ENCODE assay signal across 32 cellular contexts in the genomic region with DNA sequence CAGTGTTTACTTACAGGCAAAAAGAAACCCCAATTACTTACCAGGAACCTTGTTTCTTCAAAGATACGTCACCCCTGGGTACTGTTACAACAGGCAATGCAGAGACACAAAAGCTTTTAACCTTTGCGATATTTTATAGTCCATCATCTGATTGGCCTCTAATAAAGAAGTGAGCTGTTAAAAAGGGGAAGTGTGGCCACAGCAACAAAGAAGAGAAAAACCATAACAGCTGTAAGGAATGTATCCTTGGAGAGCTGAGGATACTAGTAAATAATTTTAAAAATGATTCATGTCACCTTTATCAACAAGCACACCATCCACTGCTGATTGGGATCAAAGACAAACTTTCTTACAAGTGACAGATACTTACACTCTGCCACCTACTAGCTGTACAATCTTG. TPM values are rescaled to one million over a fixed set of nuclear protein-coding genes. Genes with fewer than 3 reads are reported as not detected.
"Had no signal": no experiment of that assay in that cellular context is flagged by ENCODE, and none has a peak within 500 bp of the region (broad histone marks: within the 10 kb centered on the region; RNA-seq: fewer than 3 reads in every experiment).

No MANE protein-coding gene starts in this region.

- DNase-seq: activated CD4-positive, alpha-beta T cell treated with anti-CD3 and anti-CD28 coated beads, Interleukin-2, amount 10 ng/mL, durations not matched to agents 24 days and 14 days; activated CD4-positive, alpha-beta T cell treated with anti-CD3 and anti-CD28 coated beads, Interleukin-2, amount 50 U/mL, for 4 hours; activated CD8-positive, alpha-beta T cell treated with anti-CD3 and anti-CD28 coated beads for 36 hours; activated effector memory CD4-positive, alpha-beta T cell treated with anti-CD3 and anti-CD28 coated beads, Interleukin-2, amount 50 U/mL, for 16 hours; activated naive CD4-positive, alpha-beta T cell; activated naive CD4-positive, alpha-beta T cell treated with anti-CD3 and anti-CD28 coated beads, Interleukin-2, amount 50 U/mL, for 16 hours; activated naive CD8-positive, alpha-beta T cell treated with anti-CD3 and anti-CD28 coated beads for 36 hours; activated T-cell treated with anti-CD3 and anti-CD28 coated beads, Interleukin-2, amount 50 U/mL, for 1 hour; activated T-cell treated with anti-CD3 and anti-CD28 coated beads, Interleukin-2, amount 50 U/mL, for 72 hours; amniotic stem cell; aorta; brain microvascular endothelial cell; central memory CD4-positive, alpha-beta T cell; MM.1S; NCI-H1092; NCI-H187 treated with DMSO at 0.1 percent for 48 hours; NCI-H2081 treated with DMSO at 0.1 percent for 48 hours; NCI-H226; NCI-H526; NCI-H748 treated with DMSO at 0.1 percent for 48 hours; NK-92 treated with Interleukin-12 subunit alpha and Interleukin-12 subunit beta, amount 100 ng/mL, for 24 hours; PC-9; SIG-M5; SW 1271; T-helper 1 cell; T-helper 2 cell; T-helper 9 cell had no signal

- FAIRE-seq: colon, RCC 7860 had no signal

- ATAC-seq: activated CD8-positive, alpha-beta T cell treated with anti-CD3 and anti-CD28 coated beads for 36 hours; activated T-cell treated with anti-CD3 and anti-CD28 coated beads, Interleukin-2, amount 50 U/mL, for 72 hours; activated T-helper 17 cell treated with anti-CD3 and anti-CD28 coated beads, Interleukin-2, amount 50 U/mL, for 72 hours; Right ventricle myocardium inferior; SK-N-SH treated with all-trans-retinoic acid at 6 μM for 48 hours had no signal

RNA-seq across cellular contexts. Expression of a gene that starts 52.1 kb away (rescaled TPM):
- polyA plus RNA-seq: aorta had no signal
